In the genomic region with DNA sequence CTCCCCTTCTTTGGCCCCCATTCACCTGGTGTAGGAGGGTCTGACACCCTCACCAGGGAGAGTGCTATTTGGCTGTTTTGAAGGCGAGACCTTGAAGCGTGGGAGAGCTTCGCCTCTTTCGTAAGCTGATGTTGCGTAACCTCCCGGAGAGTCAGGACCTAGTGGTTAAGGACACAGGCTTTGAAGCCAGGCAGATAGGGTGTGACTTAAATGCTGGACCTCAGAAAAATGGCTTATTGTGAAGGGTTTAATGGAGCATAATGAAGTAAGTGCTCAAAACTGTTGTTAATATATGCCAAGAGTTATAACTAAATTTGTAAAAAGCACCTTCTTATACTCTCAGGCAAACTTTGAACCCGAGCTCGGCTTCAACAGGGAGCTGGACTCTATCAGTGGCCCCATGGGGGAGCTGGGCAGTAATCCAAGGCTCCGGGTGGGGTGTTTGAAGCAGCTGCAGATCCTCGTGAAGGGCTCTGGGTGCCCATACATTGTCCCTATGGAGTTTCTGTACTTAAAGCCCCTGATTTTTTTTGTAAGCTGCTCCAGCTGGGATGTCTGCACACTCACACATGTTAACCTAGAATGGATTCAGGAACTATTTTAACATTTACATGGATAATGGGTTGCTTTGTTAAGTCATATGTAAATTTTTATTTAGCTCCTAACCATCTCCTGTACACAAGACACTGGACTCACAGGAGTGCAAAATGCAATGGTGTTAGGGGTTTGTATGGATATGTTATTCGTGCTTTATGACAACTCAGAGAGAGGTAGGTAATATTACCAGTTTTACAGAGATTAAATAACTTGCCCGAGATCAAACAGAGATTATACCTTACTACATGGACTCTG, we compare ENCODE assay signal across 8 cellular contexts. TPM values are rescaled to one million over a fixed set of nuclear protein-coding genes. Genes with fewer than 3 reads are reported as not detected.
DNase-seq lines count a peak whose midpoint lies in the region; ATAC-seq and TF ChIP-seq lines count a peak whose summit lies in the region.

No MANE protein-coding gene starts in this region.

- H3K27me3 ChIP-seq in stomach: no peaks in the 10 kb centered on the region

- TF ChIP-seq CTCF in stomach (IDR thresholded peaks at IDR 0.05): no peak

- ATAC-seq in GM18873 (IDR thresholded peaks at IDR 0.05; ENCODE audit: low FRiP score, unreplicated experiment): no peak

- H3K4me1 ChIP-seq in stomach: peaks cover 12 to 83% (median 40%) of the 10 kb centered on the region in 4 donors

- H3K4me3 ChIP-seq in stomach: peak overlapping the region in 1 of 4 donors; percentile 29

- intact Hi-C loops in stomach (cut with DNase I; ENCODE audit: low total_unique reads): no loop called here

- TF ChIP-seq POLR2A in stomach (IDR thresholded peaks at IDR 0.05): no peak

- no peaks in the 10 kb centered on the region for H3K9me3 ChIP-seq in stomach

- 14 to 24% (median 17%) methylated on average over 11 to 12 of the region's 12 CpGs for WGBS in stomach, 5 donors

- H3K27ac ChIP-seq in angular gyrus (ENCODE audit: low read depth, low read length) (peak overlapping the region; percentile 58), stomach (peak overlapping the region; percentile 63 to 74 (median 71))

- TF ChIP-seq EP300 in stomach (IDR thresholded peaks at IDR 0.05): no peak

- H3K36me3 ChIP-seq in stomach: no peaks in the 10 kb centered on the region

- DNase-seq in DMS79 treated with DMSO at 0.1 percent for 48 hours (lab: John Stamatoyannopoulos, UW) (peak; percentile 6), MV-4-11 (lab: John Stamatoyannopoulos, UW) (peak; percentile 90), iPS-NIHi11 (ENCODE audit: low spot score) (peak; percentile 65), stomach (peak; percentile 81), occipital lobe (lab: John Stamatoyannopoulos, UW) (no peak)
- no peak for DNase-seq in activated effector memory CD4-positive, alpha-beta T cell treated with Interleukin-2 at 50 U/mL for 16 hours

RNA-seq across cellular contexts. Expression of a gene that starts 26.0 kb away (rescaled TPM):
- total RNA-seq in stomach: 100 to 1,000 TPM in 3 of 5 donors, 10 to 100 TPM in 2; 36.8 to 254 (median 108) TPM
- 10 to 100 TPM in 2 of 3 donors, 1 to 10 TPM in 1; 6.6 to 18.2 (median 15.1) TPM for polyA plus RNA-seq in stomach
- 108 TPM for total RNA-seq in occipital lobe

Comparison
In these comparisons a context has a peak if more than half of its experiments do, and no peak if none do; other contexts are left out.
1. DNase-seq: peak in DMS79 treated with DMSO at 0.1 percent for 48 hours (single experiment), MV-4-11 (single experiment), iPS-NIHi11 (single experiment) and stomach (single experiment); none in occipital lobe (single experiment) and activated effector memory CD4-positive, alpha-beta T cell treated with Interleukin-2 at 50 U/mL for 16 hours (single experiment).